ENCODE assay signal across 19 cellular contexts in genomic region chr14:74933925-74934435, GRCh38. TPM values are rescaled to one million over a fixed set of nuclear protein-coding genes. Genes with fewer than 3 reads are reported as not detected.
A peak's percentile ranks its signal among the peaks of the same experiment; 100 is the strongest.
DNase-seq lines count a peak whose midpoint lies in the region; ATAC-seq and TF ChIP-seq lines count a peak whose summit lies in the region.
"Had no signal": no experiment of that assay in that cellular context is flagged by ENCODE, and none has a peak within 500 bp of the region (broad histone marks: within the 10 kb centered on the region; RNA-seq: fewer than 3 reads in every experiment).

No MANE protein-coding gene starts in this region.

- H3K36me3 Mint-ChIP-seq in glutamatergic neuron (ENCODE audit: unreplicated experiment), result no peaks in the 10 kb centered on the region

- peak overlapping the region; percentile 79 to 93 (median 89) for H3K4me2 ChIP-seq in BLaER1 treated with 17β-estradiol and CSF1 and Interleukin-3, amounts not matched to agents 10 nM and 100 nM
- no peak overlapping the region for H3K4me2 ChIP-seq in osteoblast (ENCODE audit: insufficient read depth, low read length)

- no peaks in the 10 kb centered on the region; a peak in 1 of 22 replicates for H3K9me3 ChIP-seq in BLaER1 treated with 17β-estradiol and CSF1 and Interleukin-3, amounts not matched to agents 10 nM and 100 nM (replicated peaks in 1 of 11)
- H3K9me3 ChIP-seq in osteoblast (ENCODE audit: low read depth, low read length) (no peaks in the 10 kb centered on the region), vagina (no peaks in the 10 kb centered on the region)
- H3K9me3 ChIP-seq: Caco-2, neutrophil, SJSA1 had no signal

- no peaks in the 10 kb centered on the region for H3K79me2 ChIP-seq in osteoblast (ENCODE audit: insufficient read depth, low read length)

- peak overlapping the region in 9 of 11 experiments; percentile 49 to 83 (median 78); a peak in 19 of 22 replicates for H3K9ac ChIP-seq in BLaER1 treated with 17β-estradiol and CSF1 and Interleukin-3, amounts not matched to agents 10 nM and 100 nM
- H3K9ac ChIP-seq: GM23248 had no signal

- no peaks in the 10 kb centered on the region for H3K36me3 ChIP-seq in BLaER1 treated with 17β-estradiol and CSF1 and Interleukin-3, amounts not matched to agents 10 nM and 100 nM
- H3K36me3 ChIP-seq in osteoblast (ENCODE audit: insufficient read depth, low read length) (no peaks in the 10 kb centered on the region), vagina (no peaks in the 10 kb centered on the region)
- H3K36me3 ChIP-seq: neutrophil, SJSA1 had no signal

- TF ChIP-seq POLR2A in vagina (IDR thresholded peaks at IDR 0.05), result no peak

- peaks cover 9% of the 10 kb centered on the region for H3K9me3 Mint-ChIP-seq in glutamatergic neuron (ENCODE audit: unreplicated experiment)

- H3K4me1 ChIP-seq in BLaER1 treated with 17β-estradiol and CSF1 and Interleukin-3, amounts not matched to agents 10 nM and 100 nM, result peaks cover 97 to 100% (median 100%) of the 10 kb centered on the region in 10 experiments
- H3K4me1 ChIP-seq in osteoblast (ENCODE audit: insufficient read depth, low read length) (peaks cover under 1% of the 10 kb centered on the region), vagina (peaks cover 11% of the 10 kb centered on the region)
- H3K4me1 ChIP-seq: Caco-2 had no signal

- TF ChIP-seq CTCF in glutamatergic neuron (IDR thresholded peaks at IDR 0.05; ENCODE audit: partially characterized antibody, unreplicated experiment), result no peak
- TF ChIP-seq CTCF in osteoblast (IDR thresholded peaks at IDR 0.05; ENCODE audit: extremely low read depth, low read depth, low read length), result no peak
- TF ChIP-seq CTCF in vagina (IDR thresholded peaks at IDR 0.05), result no peak

- peak overlapping the region in 10 of 11 experiments; percentile 63 to 97 (median 90); a peak in 19 of 22 replicates for H3K27ac ChIP-seq in BLaER1 treated with 17β-estradiol and CSF1 and Interleukin-3, amounts not matched to agents 10 nM and 100 nM
- no peak overlapping the region for H3K27ac ChIP-seq in osteoblast (ENCODE audit: low read depth, low read length)
- no peak overlapping the region for H3K27ac ChIP-seq in vagina
- H3K27ac ChIP-seq: GM23248, neutrophil, SJSA1 had no signal

- H3K4me3 ChIP-seq in BLaER1 treated with 17β-estradiol and CSF1 and Interleukin-3, amounts not matched to agents 10 nM and 100 nM, result peak overlapping the region in 6 of 10 experiments; percentile 26 to 49 (median 44); a peak in 10 of 20 replicates
- H3K4me3 ChIP-seq in osteoblast (ENCODE audit: insufficient read depth, low read length), result no peak overlapping the region
- H3K4me3 ChIP-seq in vagina, result no peak overlapping the region
- H3K4me3 ChIP-seq: GM23248, SJSA1 had no signal

- H3K27me3 Mint-ChIP-seq in glutamatergic neuron (ENCODE audit: unreplicated experiment), result peaks cover 5% of the 10 kb centered on the region
- H3K27me3 Mint-ChIP-seq: activated T-helper 17 cell treated with anti-CD3 and anti-CD28 coated beads, Interleukin-2, amount 50 U/mL, for 72 hours had no signal

- H3K4me3 Mint-ChIP-seq in glutamatergic neuron (ENCODE audit: unreplicated experiment), result peak overlapping the region; percentile 42
- H3K4me3 Mint-ChIP-seq: activated T-helper 17 cell treated with anti-CD3 and anti-CD28 coated beads, Interleukin-2, amount 50 U/mL, for 72 hours had no signal

- peak overlapping the region; percentile 25 for H2AFZ ChIP-seq in osteoblast (ENCODE audit: low read length)
- H2AFZ ChIP-seq: GM23248 had no signal

- intact Hi-C loops in vagina (cut with DNase I), result no loop called here

- no peaks in the 10 kb centered on the region for H4K20me1 ChIP-seq in BLaER1 treated with 17β-estradiol and CSF1 and Interleukin-3, amounts not matched to agents 10 nM and 100 nM
- H4K20me1 ChIP-seq in osteoblast (ENCODE audit: insufficient read depth, low read length), result no peaks in the 10 kb centered on the region

- no peaks in the 10 kb centered on the region for H3K27me3 ChIP-seq in BLaER1 treated with 17β-estradiol and CSF1 and Interleukin-3, amounts not matched to agents 10 nM and 100 nM
- H3K27me3 ChIP-seq in osteoblast (ENCODE audit: insufficient read depth, low read length), result no peaks in the 10 kb centered on the region
- no peaks in the 10 kb centered on the region for H3K27me3 ChIP-seq in vagina
- H3K27me3 ChIP-seq: SJSA1 had no signal

- ATAC-seq in GM18861 (IDR thresholded peaks at IDR 0.05; ENCODE audit: unreplicated experiment), result no peak
- ATAC-seq in GM21390 (IDR thresholded peaks at IDR 0.05; ENCODE audit: unreplicated experiment), result no peak
- ATAC-seq: activated T-helper 17 cell treated with anti-CD3 and anti-CD28 coated beads, Interleukin-2, amount 50 U/mL, for 72 hours had no signal

- peak overlapping the region; percentile 79 for H3K27ac Mint-ChIP-seq in glutamatergic neuron (ENCODE audit: unreplicated experiment)
- H3K27ac Mint-ChIP-seq: activated T-helper 17 cell treated with anti-CD3 and anti-CD28 coated beads, Interleukin-2, amount 50 U/mL, for 72 hours had no signal

- peaks cover 30% of the 10 kb centered on the region for H3K4me1 Mint-ChIP-seq in glutamatergic neuron (ENCODE audit: low read depth, unreplicated experiment)

- DNase-seq in Kasumi-1 (lab: John Stamatoyannopoulos, UW) (peak; percentile 19 to 30), glutamatergic neuron (no peak), osteoblast (ENCODE audit: insufficient read length, low spot score, missing footprints) (peak; percentile 47), vagina (ENCODE audit: extremely low spot score in 2 of 2) (no peak)
- DNase-seq in stimulated activated CD4-positive, alpha-beta T cell treated with anti-CD3 and anti-CD28 coated beads, Interleukin-2, amount 100 ng/mL, for 24 hours, result no peak
- DNase-seq: Caco-2; GM23248; KG1; mesenchymal stem cell; NCI-H1436; NCI-H446; stimulated activated CD4-positive, alpha-beta T cell treated with anti-CD3 and anti-CD28 coated beads, Interleukin-1b, Interleukin-23, amount 100 ng/mL, for 48 hours; substantia nigra had no signal

RNA-seq across cellular contexts. Expression of gene RPS6KL1, which starts 10.9 kb away (rescaled TPM):
- total RNA-seq in glutamatergic neuron (ENCODE audit: unreplicated experiment), result 248 TPM
- 0.29 and 0.36 TPM in 2 replicates for total RNA-seq in osteoblast
- 2.0 TPM for total RNA-seq in vagina
- total RNA-seq: SJSA1 had no signal

RNA-seq across cellular contexts. Expression of gene PGF, which starts 21.4 kb away (rescaled TPM):
- total RNA-seq in glutamatergic neuron (ENCODE audit: unreplicated experiment), result 7.9 TPM
- 16.3 and 24.5 TPM in 2 replicates for total RNA-seq in osteoblast
- 8.3 TPM for total RNA-seq in vagina

RNA-seq across cellular contexts. Expression of gene DLST, which starts 52.3 kb away (rescaled TPM):
- total RNA-seq in glutamatergic neuron (ENCODE audit: unreplicated experiment), result 114 TPM
- 69.8 and 72.5 TPM in 2 replicates for total RNA-seq in osteoblast
- total RNA-seq in vagina, result 109 TPM

RNA-seq across cellular contexts. Expression of gene PROX2, which starts 58.0 kb away (rescaled TPM):
- total RNA-seq in glutamatergic neuron (ENCODE audit: unreplicated experiment), result not detected
- not detected in 2 replicates for total RNA-seq in osteoblast
- not detected for total RNA-seq in vagina
- total RNA-seq: Caco-2, GM23248, SJSA1 had no signal

Comparison
In these comparisons a context has a peak if more than half of its experiments do, and no peak if none do; other contexts are left out.
1. H3K27ac ChIP-seq: peak in BLaER1 treated with 17β-estradiol and CSF1 and Interleukin-3, amounts not matched to agents 10 nM and 100 nM (10 of 11); none in osteoblast (single experiment) and vagina (single experiment).
2. H3K4me3 ChIP-seq: peak in BLaER1 treated with 17β-estradiol and CSF1 and Interleukin-3, amounts not matched to agents 10 nM and 100 nM (6 of 10); none in osteoblast (single experiment) and vagina (0 of 2).
3. DNase-seq: peak in Kasumi-1 (2 of 2) and osteoblast (single experiment); none in glutamatergic neuron (single experiment), vagina (0 of 2) and stimulated activated CD4-positive, alpha-beta T cell treated with anti-CD3 and anti-CD28 coated beads, Interleukin-2, amount 100 ng/mL, for 24 hours (0 of 2).
4. RNA of gene RPS6KL1, which starts 10.9 kb away (total RNA-seq): 248 TPM in glutamatergic neuron (single experiment); 2.0 TPM in vagina (single experiment) and 0.29 to 0.36 TPM in osteoblast; every median in the first group is over 10 times any median in the second.